ENCODE assay signal across 1 cellular context in the genomic region with DNA sequence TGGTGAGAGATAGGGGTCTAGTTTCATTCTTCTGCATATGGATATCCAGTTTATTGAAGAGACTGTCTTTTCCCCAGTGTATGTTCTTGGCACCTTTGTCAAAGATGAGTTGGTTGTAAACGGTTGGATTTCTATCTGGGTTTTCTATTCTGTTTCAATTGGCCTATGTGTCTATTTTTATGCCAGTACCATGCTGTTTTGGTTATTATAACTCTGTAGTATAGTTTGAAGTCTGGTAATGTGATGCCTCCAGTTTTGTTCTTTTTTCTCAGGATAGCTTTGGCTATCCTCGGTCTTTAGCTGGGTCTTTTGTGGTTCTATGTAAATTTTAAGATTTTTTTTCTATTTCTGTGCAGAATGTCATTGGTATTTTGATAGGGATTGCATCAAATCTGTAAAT. TPM values are rescaled to one million over a fixed set of nuclear protein-coding genes. Genes with fewer than 3 reads are reported as not detected.
"Had no signal": no experiment of that assay in that cellular context is flagged by ENCODE, and none has a peak within 500 bp of the region (broad histone marks: within the 10 kb centered on the region; RNA-seq: fewer than 3 reads in every experiment).

No MANE protein-coding gene starts in this region.

RNA-seq across cellular contexts. Expression of a gene that starts 38.5 kb away (rescaled TPM):
- polyA plus RNA-seq: IgD-negative memory B cell had no signal
